In genomic region chr10:33153968-33154327, GRCh38 we compare ENCODE assay signal across 19 cellular contexts.
DNase-seq lines count a peak whose midpoint lies in the region; ATAC-seq and TF ChIP-seq lines count a peak whose summit lies in the region.
"Had no signal": no experiment of that assay in that cellular context is flagged by ENCODE, and none has a peak within 500 bp of the region (broad histone marks: within the 10 kb centered on the region; RNA-seq: fewer than 3 reads in every experiment).

No MANE protein-coding gene starts in this region.

- DNase-seq in activated CD4-positive, alpha-beta T cell treated with anti-CD3 and anti-CD28 coated beads, Interleukin-2, amount 10 ng/mL, durations not matched to agents 7 days and 5 days, result no peak
- DNase-seq in activated CD4-positive, alpha-beta T cell treated with anti-CD3 and anti-CD28 coated beads for 1 hour, result no peak
- DNase-seq in CD4-positive, alpha-beta memory T cell, result peak in 2 of 5 donors; percentile 36 to 40
- DNase-seq in activated B cell treated with CpG ODN at 0.5 μM for 24 hours (no peak), mucosa of gallbladder (ENCODE audit: low spot score) (no peak), NCI-H1417 (lab: John Stamatoyannopoulos, UW) (no peak)
- DNase-seq in naive thymus-derived CD8-positive, alpha-beta T cell, result no peak
- DNase-seq: caudate nucleus, EL, left colon, mucosa of descending colon, NCI-H1048, NCI-H2107, NCI-H526, pancreas had no signal

- H3K4me1 ChIP-seq in CD4-positive, alpha-beta memory T cell (ENCODE audit: insufficient read depth, low read length), result peaks cover 65% of the 10 kb centered on the region

- peak overlapping the region; percentile 55 for H3K27ac ChIP-seq in CD4-positive, alpha-beta memory T cell (ENCODE audit: low read depth, low read length)
- H3K27ac ChIP-seq: hepatocyte, pancreas had no signal

- peaks cover 5% of the 10 kb centered on the region for H3K36me3 Mint-ChIP-seq in activated CD4-positive, alpha-beta T cell treated with anti-CD3 and anti-CD28 coated beads, Interleukin-2, amount 10 ng/mL, durations not matched to agents 7 days and 5 days (ENCODE audit: low read depth)
- peaks cover 0 to 4% of the 10 kb centered on the region in 2 donors for H3K36me3 Mint-ChIP-seq in CD4-positive, alpha-beta memory T cell
- H3K36me3 Mint-ChIP-seq in activated B cell treated with CpG ODN at 0.5 μM for 24 hours (ENCODE audit: low read depth), result no peaks in the 10 kb centered on the region
- H3K36me3 Mint-ChIP-seq in naive thymus-derived CD8-positive, alpha-beta T cell, result no peaks in the 10 kb centered on the region
- H3K36me3 Mint-ChIP-seq: CD14-positive monocyte had no signal

- TF ChIP-seq CTCF in activated B cell treated with CpG ODN at 0.5 μM for 24 hours (IDR thresholded peaks at IDR 0.05), result no peak

- CTCF ChIA-PET in activated CD4-positive, alpha-beta T cell treated with anti-CD3 and anti-CD28 coated beads, Interleukin-2, amount 10 ng/mL, durations not matched to agents 7 days and 5 days (lab: Charles Lee), result interaction anchor here (0.6 to 1.9 kb wide), 8 partner anchors 10 to 115 kb away, joined by 3 to 9 read pairs (median 4); no protein-coding TSS in a partner anchor
- CTCF ChIA-PET in CD4-positive, alpha-beta memory T cell (lab: Charles Lee; ENCODE audit: partially characterized antibody), result interaction anchor here (0.8 to 6.3 kb wide), 19 partner anchors 10 to 963 kb away, joined by 3 to 102 read pairs (median 5); no protein-coding TSS in a partner anchor
- CTCF ChIA-PET in activated B cell treated with CpG ODN at 0.5 μM for 24 hours (lab: Charles Lee), result interaction anchor here (1.2 to 3.9 kb wide), 3 partner anchors 132 to 359 kb away, joined by 3 to 34 read pairs (median 8); no protein-coding TSS in a partner anchor

- H3K9me3 Mint-ChIP-seq in activated CD4-positive, alpha-beta T cell treated with anti-CD3 and anti-CD28 coated beads, Interleukin-2, amount 10 ng/mL, durations not matched to agents 7 days and 5 days, result peaks cover 2% of the 10 kb centered on the region
- H3K9me3 Mint-ChIP-seq in CD4-positive, alpha-beta memory T cell, result peaks cover 0 to 2% (median 0%) of the 10 kb centered on the region in 8 donors
- H3K9me3 Mint-ChIP-seq in activated B cell treated with CpG ODN at 0.5 μM for 24 hours, result no peaks in the 10 kb centered on the region
- no peaks in the 10 kb centered on the region for H3K9me3 Mint-ChIP-seq in naive thymus-derived CD8-positive, alpha-beta T cell

- intact Hi-C loops in CD4-positive, alpha-beta memory T cell (cut with micrococcal nuclease), result loop anchor here (1.0 to 10.0 kb wide), 3 partner anchors 20 to 899 kb away; partner anchors contain the start of gene ITGB1
- intact Hi-C loops in activated B cell treated with CpG ODN at 0.5 μM for 24 hours (cut with micrococcal nuclease), result loop anchor here (5.0 kb wide), 3 partner anchors 37 to 502 kb away; partner anchors contain the start of gene ITGB1

- peak; percentile 29 for ATAC-seq in activated B cell treated with CpG ODN at 0.5 μM for 24 hours (ENCODE audit: low read depth)
- peak; percentile 32 to 56 for ATAC-seq in naive thymus-derived CD8-positive, alpha-beta T cell
- ATAC-seq in HG03045 (IDR thresholded peaks at IDR 0.05; ENCODE audit: unreplicated experiment), result no peak
- ATAC-seq: left colon, mucosa of descending colon, pancreas had no signal

- peaks cover 52% of the 10 kb centered on the region for H3K4me1 Mint-ChIP-seq in activated CD4-positive, alpha-beta T cell treated with anti-CD3 and anti-CD28 coated beads, Interleukin-2, amount 10 ng/mL, durations not matched to agents 7 days and 5 days
- peaks cover 45 to 65% (median 60%) of the 10 kb centered on the region in 4 donors for H3K4me1 Mint-ChIP-seq in CD4-positive, alpha-beta memory T cell
- H3K4me1 Mint-ChIP-seq in activated B cell treated with CpG ODN at 0.5 μM for 24 hours, result peaks cover 52% of the 10 kb centered on the region
- H3K4me1 Mint-ChIP-seq in naive thymus-derived CD8-positive, alpha-beta T cell, result peaks cover 13 to 47% (median 37%) of the 10 kb centered on the region in 4 donors

- no peaks in the 10 kb centered on the region for H3K36me3 ChIP-seq in CD4-positive, alpha-beta memory T cell (ENCODE audit: insufficient read depth, low read length)
- H3K36me3 ChIP-seq: pancreas had no signal

- H3K9me3 ChIP-seq in CD4-positive, alpha-beta memory T cell (ENCODE audit: control insufficient read depth in 1 of 2, low read length in 2 of 2), result no peaks in the 10 kb centered on the region
- H3K9me3 ChIP-seq: mucosa of descending colon, pancreas had no signal

- H3K27me3 ChIP-seq in CD4-positive, alpha-beta memory T cell (ENCODE audit: insufficient read depth, low read length), result no peaks in the 10 kb centered on the region
- H3K27me3 ChIP-seq: hepatocyte, pancreas had no signal

- H3K4me3 Mint-ChIP-seq in activated CD4-positive, alpha-beta T cell treated with anti-CD3 and anti-CD28 coated beads, Interleukin-2, amount 10 ng/mL, durations not matched to agents 7 days and 5 days, result no peak overlapping the region
- H3K4me3 Mint-ChIP-seq in CD4-positive, alpha-beta memory T cell, result peak overlapping the region in 7 of 8 donors; percentile 10 to 87 (median 81)
- H3K4me3 Mint-ChIP-seq in activated B cell treated with CpG ODN at 0.5 μM for 24 hours, result peak overlapping the region; percentile 29
- H3K4me3 Mint-ChIP-seq in naive thymus-derived CD8-positive, alpha-beta T cell, result peak overlapping the region in 1 of 10 donors; percentile 7
- H3K4me3 Mint-ChIP-seq: CD14-positive monocyte had no signal

- peak overlapping the region in 1 of 2 donors; percentile 21 for H3K4me3 ChIP-seq in CD4-positive, alpha-beta memory T cell (ENCODE audit: low read length in 2 of 2)
- H3K4me3 ChIP-seq: hepatocyte, mucosa of descending colon, pancreas, smooth muscle cell had no signal

- POLR2A ChIA-PET in activated CD4-positive, alpha-beta T cell treated with anti-CD3 and anti-CD28 coated beads, Interleukin-2, amount 10 ng/mL, durations not matched to agents 7 days and 5 days (lab: Charles Lee), result no interaction called here
- POLR2A ChIA-PET in CD4-positive, alpha-beta memory T cell (lab: Charles Lee; ENCODE audit: partially characterized antibody), result interaction anchor here (0.6 to 39.0 kb wide), 12 partner anchors 11 to 776 kb away, joined by 3 to 2213 read pairs (median 6); partner anchors contain the start of gene CCDC7
- POLR2A ChIA-PET in activated B cell treated with CpG ODN at 0.5 μM for 24 hours (lab: Charles Lee), result interaction anchor here (0.9 to 1.4 kb wide), 5 partner anchors 18 to 183 kb away, joined by 3 to 11 read pairs (median 4); no protein-coding TSS in a partner anchor
- POLR2A ChIA-PET in naive thymus-derived CD8-positive, alpha-beta T cell (lab: Charles Lee), result interaction anchor here (1.4 to 2.0 kb wide), 2 partner anchors 10 to 15 kb away, joined by 3 to 14 read pairs; no protein-coding TSS in a partner anchor

- peaks cover 2% of the 10 kb centered on the region for H3K27me3 Mint-ChIP-seq in activated CD4-positive, alpha-beta T cell treated with anti-CD3 and anti-CD28 coated beads, Interleukin-2, amount 10 ng/mL, durations not matched to agents 7 days and 5 days
- H3K27me3 Mint-ChIP-seq in CD4-positive, alpha-beta memory T cell, result no peaks in the 10 kb centered on the region
- peaks cover 2% of the 10 kb centered on the region for H3K27me3 Mint-ChIP-seq in activated B cell treated with CpG ODN at 0.5 μM for 24 hours
- H3K27me3 Mint-ChIP-seq in naive thymus-derived CD8-positive, alpha-beta T cell, result peaks cover 0 to 2% (median 0%) of the 10 kb centered on the region in 5 donors

- H3K27ac Mint-ChIP-seq in activated CD4-positive, alpha-beta T cell treated with anti-CD3 and anti-CD28 coated beads, Interleukin-2, amount 10 ng/mL, durations not matched to agents 7 days and 5 days, result peak overlapping the region; percentile 84
- H3K27ac Mint-ChIP-seq in CD4-positive, alpha-beta memory T cell, result peak overlapping the region; percentile 92 to 99 (median 97)
- H3K27ac Mint-ChIP-seq in activated B cell treated with CpG ODN at 0.5 μM for 24 hours, result peak overlapping the region; percentile 79
- H3K27ac Mint-ChIP-seq in naive thymus-derived CD8-positive, alpha-beta T cell, result peak overlapping the region in 9 of 10 donors; percentile 5 to 78 (median 42)
- H3K27ac Mint-ChIP-seq: CD14-positive monocyte had no signal

Comparison
In these comparisons a context has a peak if more than half of its experiments do, and no peak if none do; other contexts are left out.
1. H3K27ac Mint-ChIP-seq: peak in every context shown above with its lines; median percentile 97 in CD4-positive, alpha-beta memory T cell; 84 in activated CD4-positive, alpha-beta T cell treated with anti-CD3 and anti-CD28 coated beads, Interleukin-2, amount 10 ng/mL, durations not matched to agents 7 days and 5 days; 79 in activated B cell treated with CpG ODN at 0.5 μM for 24 hours; 42 in naive thymus-derived CD8-positive, alpha-beta T cell.